23 cellular contexts compared by ENCODE assay signal in the genomic region with DNA sequence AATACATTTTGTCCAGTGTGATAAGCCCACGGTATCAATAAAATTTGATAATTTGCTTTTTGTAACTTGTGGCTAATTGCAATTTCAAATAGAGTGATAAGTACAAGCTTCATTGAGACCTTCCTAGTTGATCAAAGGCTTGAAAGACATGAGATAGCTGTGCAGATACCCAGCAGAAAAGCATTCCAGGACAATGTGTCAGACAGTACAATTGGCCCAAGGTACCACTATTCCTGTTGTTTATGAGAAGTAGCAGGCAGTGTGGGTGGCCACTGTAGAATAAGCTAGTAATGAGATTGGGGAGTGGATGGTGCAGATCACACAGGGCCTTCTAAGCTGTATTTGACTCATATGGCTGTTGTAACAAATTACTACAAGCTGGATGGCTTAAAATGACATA.
"Had no signal": no experiment of that assay in that cellular context is flagged by ENCODE, and none has a peak within 500 bp of the region (broad histone marks: within the 10 kb centered on the region; RNA-seq: fewer than 3 reads in every experiment).

No MANE protein-coding gene starts in this region.

- DNase-seq: occipital lobe; ovary; psoas muscle; right cardiac atrium; right lobe of liver; sigmoid colon; small intestine; stimulated activated CD4-positive, alpha-beta T cell treated with anti-CD3 and anti-CD28 coated beads, Interleukin-15, amount 100 ng/mL, for 24 hours; stimulated activated CD4-positive, alpha-beta T cell treated with anti-CD3 and anti-CD28 coated beads, Interleukin-2, amount 100 ng/mL, for 24 hours; stimulated activated CD4-positive, alpha-beta T cell treated with anti-CD3 and anti-CD28 coated beads, Interleukin-2, amount 100 ng/mL, for 48 hours; stimulated activated CD4-positive, alpha-beta T cell treated with anti-CD3 and anti-CD28 coated beads, Interleukin-4, amount 100 ng/mL, for 24 hours; stimulated activated naive B cell treated with anti-CD40 and anti-IgM and Interleukin-4, amounts not matched to agents 10 μg/mL and 1 μg/mL and 100 μg/mL, for 72 hours; stimulated activated naive CD4-positive, alpha-beta T cell treated with Interleukin-2 at 50 U/mL for 16 hours; stomach; thyroid gland; trophoblast cell had no signal

- H3K36me3 ChIP-seq: neural progenitor cell, ovary, right lobe of liver, sigmoid colon, stomach, thoracic aorta, thyroid gland, tibial nerve, upper lobe of left lung, vagina had no signal

- H3K4me1 ChIP-seq: neural progenitor cell, parathyroid adenoma, psoas muscle, right lobe of liver, sigmoid colon, stomach, thyroid gland, tibial nerve, upper lobe of left lung, vagina had no signal

- H3K9ac ChIP-seq: neural progenitor cell, parathyroid adenoma had no signal

- ATAC-seq: psoas muscle; right cardiac atrium; right lobe of liver; stimulated activated effector memory CD8-positive, alpha-beta T cell treated with anti-CD3 and anti-CD28 coated beads, Interleukin-12 subunit alpha, Interleukin-12 subunit beta, amount 100 ng/mL, for 72 hours; stimulated activated naive B cell treated with anti-CD40 and anti-IgM and Interleukin-4, amounts not matched to agents 10 μg/mL and 1 μg/mL and 100 μg/mL, for 72 hours had no signal

- H3K4me3 ChIP-seq: neural progenitor cell, ovary, psoas muscle, right lobe of liver, sigmoid colon, stomach, thoracic aorta, thyroid gland, tibial nerve, upper lobe of left lung, vagina had no signal

- H3K27ac ChIP-seq: neural progenitor cell, ovary, parathyroid adenoma, psoas muscle, right lobe of liver, sigmoid colon, stomach, thoracic aorta, thyroid gland, tibial nerve, upper lobe of left lung, vagina had no signal

- H3K4me2 ChIP-seq: neural progenitor cell had no signal

- H3K27me3 ChIP-seq: neural progenitor cell, ovary, right lobe of liver, sigmoid colon, stomach, thyroid gland, tibial nerve, upper lobe of left lung, vagina had no signal

- H2AFZ ChIP-seq: neural progenitor cell, parathyroid adenoma had no signal

- H3K9me3 ChIP-seq: ovary, psoas muscle, right lobe of liver, sigmoid colon, thoracic aorta, thyroid gland, tibial nerve, upper lobe of left lung, vagina had no signal

- H3K79me2 ChIP-seq: parathyroid adenoma had no signal
